ENCODE assay signal across 8 cellular contexts in the genomic region with DNA sequence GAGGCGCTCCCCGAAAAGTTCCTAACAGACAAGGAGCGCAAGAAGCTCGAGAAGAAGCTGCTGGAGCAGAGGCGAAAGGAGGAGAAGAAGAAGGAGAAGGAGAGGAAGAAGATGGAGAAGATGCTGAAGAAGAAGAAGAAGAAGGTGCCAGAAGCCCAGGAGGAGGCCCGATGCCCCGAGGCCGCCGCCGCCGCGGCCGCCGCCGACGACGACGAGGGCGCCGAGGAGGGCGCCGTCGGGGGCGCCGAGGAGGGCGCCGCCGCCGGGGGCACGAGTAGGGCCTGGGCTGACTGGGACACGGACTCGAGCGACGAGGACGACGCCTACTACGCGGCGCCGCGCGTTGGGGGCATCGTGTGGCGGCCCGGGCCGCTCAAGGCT. TPM values are rescaled to one million over a fixed set of nuclear protein-coding genes. Genes with fewer than 3 reads are reported as not detected.
A peak's percentile ranks its signal among the peaks of the same experiment; 100 is the strongest.
DNase-seq lines count a peak whose midpoint lies in the region; ATAC-seq, FAIRE-seq and TF ChIP-seq lines count a peak whose summit lies in the region.

No MANE protein-coding gene starts in this region.

- no peak for DNase-seq in GM12864 (ENCODE audit: low read depth)
- DNase-seq in PC-9, result no peak
- peak in 1 of 2 donors; percentile 18 for DNase-seq in trophoblast cell
- DNase-seq in NCI-H1105 (lab: John Stamatoyannopoulos, UW), result no peak
- no peak for DNase-seq in H54 (ENCODE audit: insufficient read length, low spot score)
- no peak for DNase-seq in activated CD4-positive, alpha-beta T cell treated with anti-CD3 and anti-CD28 coated beads for 48 hours
- DNase-seq in NCI-H446 treated with DMSO at 0.1 percent for 48 hours (lab: John Stamatoyannopoulos, UW), result no peak

- peak overlapping the region; percentile 37 for H3K4ac ChIP-seq in trophoblast cell (ENCODE audit: low read depth, low read length)

- ATAC-seq in esophagus mucosa, result peak; percentile 0

- peak overlapping the region; percentile 40 for H2AK5ac ChIP-seq in trophoblast cell (ENCODE audit: low read length)

- H3K4me1 ChIP-seq in PC-9 (replicated peaks; ENCODE audit: insufficient read depth) (peaks cover 32% of the 10 kb centered on the region), trophoblast cell (ENCODE audit: control insufficient read depth in 1 of 2, insufficient read depth in 2 of 2, low read length in 2 of 2) (peaks cover 3 to 4% of the 10 kb centered on the region in 2 experiments)

- H2BK120ac ChIP-seq in trophoblast cell (ENCODE audit: insufficient read depth, low read length, poor library complexity), result peak overlapping the region; percentile 60

- peaks cover 27% of the 10 kb centered on the region for H3K79me1 ChIP-seq in trophoblast cell (ENCODE audit: low read length)

- no peak for FAIRE-seq in H54 (lab: Jason Lieb, UNC)

- peak overlapping the region; percentile 64 for H4K8ac ChIP-seq in trophoblast cell (ENCODE audit: low read depth, low read length)

- no peak overlapping the region for H3K27ac ChIP-seq in PC-9
- peak overlapping the region; percentile 100 for H3K27ac ChIP-seq in trophoblast cell (ENCODE audit: low read depth, low read length)

- H3K18ac ChIP-seq in trophoblast cell (ENCODE audit: low read length), result peak overlapping the region; percentile 39

- CTCF ChIA-PET in PC-9 (lab: Charles Lee), result no interaction called here

- H2BK12ac ChIP-seq in trophoblast cell (ENCODE audit: low read length), result peak overlapping the region; percentile 14

- H3K4me2 ChIP-seq in PC-9, result peak overlapping the region; percentile 82
- H3K4me2 ChIP-seq in trophoblast cell (ENCODE audit: low read length), result peak overlapping the region; percentile 72

- H3K27me3 ChIP-seq in PC-9 (ENCODE audit: insufficient read depth, low read depth) (no peaks in the 10 kb centered on the region), trophoblast cell (ENCODE audit: insufficient read depth, low read length) (no peaks in the 10 kb centered on the region)

- 0 out of 2 replicates have a peak, but pooled peaks cover 15% of the 10 kb centered on the region for H3K36me3 ChIP-seq in PC-9 (ENCODE audit: low read depth)
- H3K36me3 ChIP-seq in trophoblast cell (ENCODE audit: control insufficient read depth in 1 of 2, insufficient read depth in 2 of 2, low read length in 2 of 2), result no peaks in the 10 kb centered on the region

- POLR2A ChIA-PET in PC-9 (lab: Charles Lee; ENCODE audit: unreplicated experiment), result no interaction called here

- no peaks in the 10 kb centered on the region for H3F3A ChIP-seq in PC-9 (ENCODE audit: insufficient read depth, low read depth)

- peak overlapping the region; percentile 62 for H3K14ac ChIP-seq in trophoblast cell (ENCODE audit: low read length)

- intact Hi-C loops in PC-9 (cut with micrococcal nuclease; ENCODE audit: unreplicated experiment), result loop anchor here (5.0 kb wide), 1 partner anchor 197 kb away; no protein-coding TSS in a partner anchor

- H3K9me3 ChIP-seq in PC-9 (ENCODE audit: insufficient read depth, low read depth) (no peaks in the 10 kb centered on the region), trophoblast cell (ENCODE audit: insufficient read depth, low read depth, low read length) (no peaks in the 10 kb centered on the region)

- H4K91ac ChIP-seq in trophoblast cell (ENCODE audit: low read depth, low read length), result peak overlapping the region; percentile 80

- peaks cover 20% of the 10 kb centered on the region for H4K20me1 ChIP-seq in PC-9 (ENCODE audit: insufficient read depth)

- no TSS peak for BruUV-seq in PC-9 (replicated peaks; lab: Mats Ljungman, UMichigan)

- H4K12ac ChIP-seq in trophoblast cell (ENCODE audit: low read depth, low read length), result peak overlapping the region; percentile 20

- peak overlapping the region; percentile 65 for H3K4me3 ChIP-seq in GM12864 (ENCODE audit: low read depth, low read length)
- peak overlapping the region; percentile 55; the same call in 1 of the 2 replicates for H3K4me3 ChIP-seq in PC-9
- H3K4me3 ChIP-seq in trophoblast cell (ENCODE audit: low read depth, low read length), result peak overlapping the region; percentile 74

- H3K23ac ChIP-seq in trophoblast cell (ENCODE audit: low read length), result no peak overlapping the region

- no peaks in the 10 kb centered on the region for H3K9me2 ChIP-seq in PC-9 (ENCODE audit: insufficient read depth)

- H2BK5ac ChIP-seq in trophoblast cell (ENCODE audit: low read depth, low read length, poor library complexity), result peak overlapping the region; percentile 53

- peak overlapping the region; percentile 95 for H3K9ac ChIP-seq in trophoblast cell (ENCODE audit: low read length)

- H2AFZ ChIP-seq in PC-9 (peak overlapping the region; percentile 78; the same call in 1 of the 2 replicates), trophoblast cell (ENCODE audit: insufficient read depth, low read length, poor library complexity) (peak overlapping the region; percentile 26)

- H3K79me2 ChIP-seq in PC-9 (ENCODE audit: low read depth), result peaks cover 44% of the 10 kb centered on the region
- peaks cover 21% of the 10 kb centered on the region for H3K79me2 ChIP-seq in trophoblast cell (ENCODE audit: control insufficient read depth, insufficient read depth, low read length, poor library complexity)

- TF ChIP-seq POLR2A in H54 (IDR thresholded peaks at IDR 0.05; ENCODE audit: low read depth, low read length), result no peak

- no CpG with 5 or more reads among the region's 46 CpGs for WGBS in trophoblast cell (ENCODE audit: extremely low coverage, insufficient coverage, insufficient read length)

- TF ChIP-seq CTCF in GM12864 (IDR thresholded peaks at IDR 0.05; ENCODE audit: low read depth, low read length, missing control alignments) (no peak), PC-9 (conservative IDR thresholded peaks at IDR 0.05) (no peak)

RNA-seq across cellular contexts. Expression of a gene that starts 37.5 kb away (rescaled TPM):
- total RNA-seq in PC-9 (2021) (929 and 1,304 TPM in 2 replicates), esophagus mucosa (361 TPM)
- 1,560 and 1,575 TPM in 2 replicates for polyA plus RNA-seq in trophoblast cell (2013)

RNA-seq across cellular contexts. Expression of a gene that starts 39.4 kb away (rescaled TPM):
- 5.7 and 6.8 TPM in 2 replicates for total RNA-seq in PC-9 (2021)
- 0.64 TPM for total RNA-seq in esophagus mucosa
- polyA plus RNA-seq in trophoblast cell (2013), result 0.35 and 0.56 TPM in 2 replicates
